In genomic region chr1:172708452-172708851, GRCh38 we compare ENCODE assay signal across 16 cellular contexts. TPM values are rescaled to one million over a fixed set of nuclear protein-coding genes. Genes with fewer than 3 reads are reported as not detected.
DNase-seq lines count a peak whose midpoint lies in the region; FAIRE-seq and TF ChIP-seq lines count a peak whose summit lies in the region.
"Had no signal": no experiment of that assay in that cellular context is flagged by ENCODE, and none has a peak within 500 bp of the region (broad histone marks: within the 10 kb centered on the region; RNA-seq: fewer than 3 reads in every experiment).

No MANE protein-coding gene starts in this region.

- H3K27me3 Mint-ChIP-seq in T-helper 1 cell treated with Interleukin-12 subunit alpha and Interleukin-12 subunit beta and Interleukin-4 antibody, amounts not matched to agents 30 μg/mL and 1 μg/mL, for 36 hours (ENCODE audit: low read depth): peaks cover 7% of the 10 kb centered on the region
- no peaks in the 10 kb centered on the region for H3K27me3 Mint-ChIP-seq in activated T-helper 2 cell treated with anti-CD3 and anti-CD28 coated beads, Interferon-gamma antibody, Interleukin-2, Interleukin-4, amounts not matched to agents 10 μg/mL and 5 μg/mL and 100 μg/mL, durations not matched to agents 14 hours and 24 hours and 36 hours (ENCODE audit: low read depth)
- no peaks in the 10 kb centered on the region for H3K27me3 Mint-ChIP-seq in nephron progenitor cell (ENCODE audit: low read depth, poor library complexity)

- peak; percentile 22 for DNase-seq in NK-92 treated with Interleukin-12 subunit alpha and Interleukin-12 subunit beta, amount 100 ng/mL, for 24 hours (lab: John Stamatoyannopoulos, UW)
- DNase-seq in NK-92 (lab: John Stamatoyannopoulos, UW; ENCODE audit: unreplicated experiment) (no peak), nephron progenitor cell (no peak), GM10248 (ENCODE audit: extremely low spot score) (no peak), COR-L47 (lab: John Stamatoyannopoulos, UW) (no peak), RCC 7860 (ENCODE audit: low spot score) (no peak)
- peak; percentile 47 for DNase-seq in activated T-helper 2 cell treated with anti-CD3 and anti-CD28 coated beads, Interferon-gamma antibody, Interleukin-2, Interleukin-4, amounts not matched to agents 10 μg/mL and 5 μg/mL and 100 μg/mL, durations not matched to agents 14 hours and 24 hours and 36 hours (ENCODE audit: low spot score)
- DNase-seq: adrenal gland, nucleus accumbens, SHP77 had no signal

- FAIRE-seq in RCC 7860 (lab: Jason Lieb, UNC): no peak
- FAIRE-seq: HepG2, urothelium cell line had no signal

- TF ChIP-seq CTCF in nephron progenitor cell (IDR thresholded peaks at IDR 0.05) (no peak), GM10248 (IDR thresholded peaks at IDR 0.05; ENCODE audit: control extremely low read depth, extremely low read depth, low read depth, missing control alignments) (no peak)

- POLR2A ChIA-PET in GM10248 (lab: Yijun Ruan, JAX): no interaction called here

- H3K9me3 Mint-ChIP-seq in T-helper 1 cell treated with Interleukin-12 subunit alpha and Interleukin-12 subunit beta and Interleukin-4 antibody, amounts not matched to agents 30 μg/mL and 1 μg/mL, for 36 hours: no peaks in the 10 kb centered on the region
- no peaks in the 10 kb centered on the region for H3K9me3 Mint-ChIP-seq in activated T-helper 2 cell treated with anti-CD3 and anti-CD28 coated beads, Interferon-gamma antibody, Interleukin-2, Interleukin-4, amounts not matched to agents 10 μg/mL and 5 μg/mL and 100 μg/mL, durations not matched to agents 14 hours and 24 hours and 36 hours
- H3K9me3 Mint-ChIP-seq in nephron progenitor cell: no peaks in the 10 kb centered on the region

- no peaks in the 10 kb centered on the region for H3K36me3 Mint-ChIP-seq in T-helper 1 cell treated with Interleukin-12 subunit alpha and Interleukin-12 subunit beta and Interleukin-4 antibody, amounts not matched to agents 30 μg/mL and 1 μg/mL, for 36 hours (ENCODE audit: low read depth)
- H3K36me3 Mint-ChIP-seq in activated T-helper 2 cell treated with anti-CD3 and anti-CD28 coated beads, Interferon-gamma antibody, Interleukin-2, Interleukin-4, amounts not matched to agents 10 μg/mL and 5 μg/mL and 100 μg/mL, durations not matched to agents 14 hours and 24 hours and 36 hours (ENCODE audit: low read depth): no peaks in the 10 kb centered on the region
- H3K36me3 Mint-ChIP-seq in nephron progenitor cell (ENCODE audit: low read depth): no peaks in the 10 kb centered on the region

- H3K4me3 Mint-ChIP-seq in T-helper 1 cell treated with Interleukin-12 subunit alpha and Interleukin-12 subunit beta and Interleukin-4 antibody, amounts not matched to agents 30 μg/mL and 1 μg/mL, for 36 hours: peak overlapping the region; percentile 54
- H3K4me3 Mint-ChIP-seq in activated T-helper 2 cell treated with anti-CD3 and anti-CD28 coated beads, Interferon-gamma antibody, Interleukin-2, Interleukin-4, amounts not matched to agents 10 μg/mL and 5 μg/mL and 100 μg/mL, durations not matched to agents 14 hours and 24 hours and 36 hours (ENCODE audit: low read depth): peak overlapping the region; percentile 24
- no peak overlapping the region for H3K4me3 Mint-ChIP-seq in nephron progenitor cell

- intact Hi-C loops in activated T-helper 2 cell treated with anti-CD3 and anti-CD28 coated beads, Interferon-gamma antibody, Interleukin-2, Interleukin-4, amounts not matched to agents 10 μg/mL and 5 μg/mL and 100 μg/mL, durations not matched to agents 14 hours and 24 hours and 36 hours (cut with micrococcal nuclease): loop anchor here (1.0 to 2.0 kb wide), 4 partner anchors 9 to 69 kb away; no protein-coding TSS in a partner anchor

- H3K4me1 Mint-ChIP-seq in T-helper 1 cell treated with Interleukin-12 subunit alpha and Interleukin-12 subunit beta and Interleukin-4 antibody, amounts not matched to agents 30 μg/mL and 1 μg/mL, for 36 hours (ENCODE audit: low read depth): peaks cover 35% of the 10 kb centered on the region
- H3K4me1 Mint-ChIP-seq in activated T-helper 2 cell treated with anti-CD3 and anti-CD28 coated beads, Interferon-gamma antibody, Interleukin-2, Interleukin-4, amounts not matched to agents 10 μg/mL and 5 μg/mL and 100 μg/mL, durations not matched to agents 14 hours and 24 hours and 36 hours (ENCODE audit: low read depth): peaks cover 53% of the 10 kb centered on the region
- peaks cover 29% of the 10 kb centered on the region for H3K4me1 Mint-ChIP-seq in nephron progenitor cell

- peak overlapping the region; percentile 71 for H3K27ac Mint-ChIP-seq in T-helper 1 cell treated with Interleukin-12 subunit alpha and Interleukin-12 subunit beta and Interleukin-4 antibody, amounts not matched to agents 30 μg/mL and 1 μg/mL, for 36 hours
- H3K27ac Mint-ChIP-seq in activated T-helper 2 cell treated with anti-CD3 and anti-CD28 coated beads, Interferon-gamma antibody, Interleukin-2, Interleukin-4, amounts not matched to agents 10 μg/mL and 5 μg/mL and 100 μg/mL, durations not matched to agents 14 hours and 24 hours and 36 hours: peak overlapping the region; percentile 81
- H3K27ac Mint-ChIP-seq in nephron progenitor cell: peak overlapping the region; percentile 53

- CTCF ChIA-PET in GM10248 (lab: Yijun Ruan, JAX): interaction anchor here (1.0 to 1.7 kb wide), 3 partner anchors 11 to 276 kb away, joined by 3 to 8 read pairs (median 3); no protein-coding TSS in a partner anchor

RNA-seq across cellular contexts. Expression of gene FASLG, which starts 49.5 kb away (rescaled TPM):
- total RNA-seq in activated T-helper 2 cell treated with anti-CD3 and anti-CD28 coated beads, Interferon-gamma antibody, Interleukin-2, Interleukin-4, amounts not matched to agents 10 μg/mL and 5 μg/mL and 100 μg/mL, durations not matched to agents 14 hours and 24 hours and 36 hours: 22.5 and 23.7 TPM in 2 replicates
- total RNA-seq: A673, fibroblast of lung, HepG2, lung microvascular endothelial cell had no signal

Comparison
In these comparisons a context has a peak if more than half of its experiments do, and no peak if none do; other contexts are left out.
1. DNase-seq: peak in NK-92 treated with Interleukin-12 subunit alpha and Interleukin-12 subunit beta, amount 100 ng/mL, for 24 hours (single experiment) and activated T-helper 2 cell treated with anti-CD3 and anti-CD28 coated beads, Interferon-gamma antibody, Interleukin-2, Interleukin-4, amounts not matched to agents 10 μg/mL and 5 μg/mL and 100 μg/mL, durations not matched to agents 14 hours and 24 hours and 36 hours (single experiment); none in NK-92 (single experiment), nephron progenitor cell (single experiment), GM10248 (single experiment), COR-L47 (single experiment) and RCC 7860 (single experiment).
2. Peak in every context shown above with its lines, with median percentiles within 50 percentile points of each other: H3K27ac Mint-ChIP-seq.